ENCODE assay signal across 14 cellular contexts in the genomic region with DNA sequence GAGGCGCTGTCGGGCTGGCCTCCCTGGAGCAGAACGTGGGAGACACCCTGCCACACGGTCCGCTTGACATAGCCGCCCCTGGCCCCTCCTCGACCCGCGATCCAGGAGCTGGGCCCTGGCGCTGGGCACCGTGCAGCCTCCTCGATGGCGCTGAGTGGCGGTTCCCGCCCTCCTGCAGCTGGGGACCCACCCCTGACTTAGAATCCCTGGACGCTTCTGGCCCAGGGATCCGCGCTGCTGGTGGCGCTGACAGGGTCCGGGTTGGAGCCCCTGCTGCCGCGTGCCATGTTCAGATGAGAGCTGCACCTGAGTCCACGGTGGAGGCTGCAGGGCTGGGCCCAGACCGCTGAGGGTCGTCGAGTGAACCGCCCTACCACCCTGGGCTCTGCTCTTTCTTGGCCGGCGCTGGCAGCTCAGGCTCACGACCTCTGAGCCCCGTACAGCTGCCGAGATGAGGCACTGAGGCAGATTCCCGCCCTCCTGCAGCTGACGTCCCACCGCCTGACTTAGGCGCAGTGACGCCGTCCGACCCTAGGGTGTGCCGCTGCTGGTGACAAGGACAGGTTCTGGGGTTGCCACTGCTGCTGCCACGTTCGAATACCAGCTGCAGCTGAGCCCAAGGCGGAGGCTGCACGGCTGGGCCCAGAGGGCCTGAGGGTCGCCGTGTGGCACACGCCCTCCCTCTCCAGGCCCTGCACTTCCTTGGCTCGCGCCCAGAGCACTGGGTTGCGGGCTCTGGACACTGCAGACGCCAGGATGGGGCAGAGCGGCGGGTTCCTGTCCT.
"Had no signal": no experiment of that assay in that cellular context is flagged by ENCODE, and none has a peak within 500 bp of the region (broad histone marks: within the 10 kb centered on the region; RNA-seq: fewer than 3 reads in every experiment).

No MANE protein-coding gene starts in this region.

- H3K27me3 ChIP-seq: ascending aorta, gastrocnemius medialis, thyroid gland had no signal

- H3K4me3 ChIP-seq: ascending aorta, gastrocnemius medialis, lower lobe of right lung, prostate gland, thyroid gland had no signal

- H3K36me3 ChIP-seq: ascending aorta, gastrocnemius medialis, lower lobe of right lung, prostate gland, thyroid gland had no signal

- DNase-seq: activated CD4-positive, alpha-beta T cell treated with anti-CD3 and anti-CD28 coated beads for 36 hours; activated CD8-positive, alpha-beta memory T cell treated with anti-CD3 and anti-CD28 coated beads, Interleukin-2, amount 50 U/mL, for 4 hours; activated CD8-positive, alpha-beta T cell treated with anti-CD3 and anti-CD28 coated beads for 36 hours; activated naive CD4-positive, alpha-beta T cell; activated T-cell treated with anti-CD3 and anti-CD28 coated beads, Interleukin-2, amount 50 U/mL, for 72 hours; gastrocnemius medialis; kidney glomerular epithelial cell; lower lobe of right lung; naive thymus-derived CD4-positive, alpha-beta T cell; stimulated activated CD4-positive, alpha-beta T cell treated with anti-CD3 and anti-CD28 coated beads, Interleukin-2, amount 100 ng/mL, for 48 hours; stimulated activated CD8-positive, alpha-beta memory T cell treated with anti-CD3 and anti-CD28 coated beads, Interleukin-4, amount 100 ng/mL, for 48 hours; thyroid gland had no signal

- H3K9me3 ChIP-seq: ascending aorta, gastrocnemius medialis, lower lobe of right lung, prostate gland, thyroid gland had no signal

- ATAC-seq: activated CD4-positive, alpha-beta T cell treated with anti-CD3 and anti-CD28 coated beads for 36 hours; activated CD8-positive, alpha-beta T cell treated with anti-CD3 and anti-CD28 coated beads for 36 hours; activated T-cell treated with anti-CD3 and anti-CD28 coated beads, Interleukin-2, amount 50 U/mL, for 72 hours; gastrocnemius medialis; naive thymus-derived CD4-positive, alpha-beta T cell had no signal

- H3K27ac ChIP-seq: ascending aorta, gastrocnemius medialis, lower lobe of right lung, prostate gland, thyroid gland had no signal
